8 cellular contexts compared by ENCODE assay signal in the genomic region with DNA sequence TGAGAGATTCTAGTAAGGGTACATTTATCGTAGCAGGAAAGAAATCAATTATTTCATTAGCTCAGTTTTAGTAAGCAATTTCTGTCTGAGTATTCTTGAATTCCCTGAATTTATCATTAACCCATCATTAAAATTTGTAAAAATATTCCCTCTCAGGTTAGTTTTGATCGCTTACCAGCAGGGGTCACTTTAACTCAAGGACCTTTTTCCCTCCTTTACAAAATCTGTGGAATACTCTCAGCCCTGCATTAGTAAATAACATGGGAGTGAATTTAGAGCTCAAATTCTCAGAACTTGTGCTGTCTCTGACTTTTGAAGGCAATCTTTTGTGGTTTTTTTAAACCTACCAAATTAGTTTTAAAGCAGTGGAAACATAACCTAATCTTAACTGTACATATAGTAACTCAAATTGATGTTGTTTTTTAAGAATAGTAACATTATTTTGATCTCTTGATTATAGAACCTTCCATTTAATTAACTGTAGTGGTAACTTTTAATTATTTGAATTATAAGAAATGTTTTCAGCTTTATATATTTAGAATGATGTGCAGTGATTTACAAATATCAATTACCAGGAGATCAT.
DNase-seq lines count a peak whose midpoint lies in the region; TF ChIP-seq lines count a peak whose summit lies in the region.

No MANE protein-coding gene starts in this region.

- H3K27me3 Mint-ChIP-seq in nephron progenitor cell (ENCODE audit: low read depth, poor library complexity) = no peaks in the 10 kb centered on the region
- H3K27me3 Mint-ChIP-seq in T-helper 2 cell treated with Interferon-gamma antibody and Interleukin-4, amounts not matched to agents 5 μg/mL and 100 μg/mL, for 36 hours (ENCODE audit: low read depth) = no peaks in the 10 kb centered on the region

- H3K4me3 ChIP-seq in choroid plexus epithelial cell (ENCODE audit: low read depth, low read length) = no peak overlapping the region

- H3K9me3 Mint-ChIP-seq in nephron progenitor cell = no peaks in the 10 kb centered on the region
- no peaks in the 10 kb centered on the region for H3K9me3 Mint-ChIP-seq in T-helper 2 cell treated with Interferon-gamma antibody and Interleukin-4, amounts not matched to agents 5 μg/mL and 100 μg/mL, for 36 hours

- TF ChIP-seq CTCF in choroid plexus epithelial cell (conservative IDR thresholded peaks at IDR 0.05; ENCODE audit: low read depth, low read length) (peak; percentile 70), nephron progenitor cell (IDR thresholded peaks at IDR 0.05) (peak; percentile 66)

- no peaks in the 10 kb centered on the region for H3K4me1 Mint-ChIP-seq in nephron progenitor cell
- no peaks in the 10 kb centered on the region for H3K4me1 Mint-ChIP-seq in T-helper 2 cell treated with Interferon-gamma antibody and Interleukin-4, amounts not matched to agents 5 μg/mL and 100 μg/mL, for 36 hours (ENCODE audit: low read depth)

- H3K4me3 Mint-ChIP-seq in nephron progenitor cell = no peak overlapping the region
- H3K4me3 Mint-ChIP-seq in T-helper 2 cell treated with Interferon-gamma antibody and Interleukin-4, amounts not matched to agents 5 μg/mL and 100 μg/mL, for 36 hours = no peak overlapping the region

- DNase-seq in DMS79 treated with DMSO at 0.1 percent for 48 hours (lab: John Stamatoyannopoulos, UW) = peak; percentile 4
- DNase-seq in DMS79 (lab: John Stamatoyannopoulos, UW) = no peak
- DNase-seq in NCI-H2171 treated with DMSO at 0.1 percent for 48 hours (lab: John Stamatoyannopoulos, UW) = peak; percentile 60
- DNase-seq in choroid plexus epithelial cell (ENCODE audit: low read depth) = peak; percentile 65
- DNase-seq in nephron progenitor cell = peak; percentile 6
- no peak for DNase-seq in cerebellar nuclear complex (lab: John Stamatoyannopoulos, UW)
- no peak for DNase-seq in T-helper 2 cell treated with Interferon-gamma antibody and Interleukin-4, amounts not matched to agents 5 μg/mL and 100 μg/mL, for 36 hours (ENCODE audit: low spot score)
- DNase-seq in T-helper 1 cell = no peak

- no peak overlapping the region for H3K27ac Mint-ChIP-seq in nephron progenitor cell
- no peak overlapping the region for H3K27ac Mint-ChIP-seq in T-helper 2 cell treated with Interferon-gamma antibody and Interleukin-4, amounts not matched to agents 5 μg/mL and 100 μg/mL, for 36 hours

- peaks cover 32% of the 10 kb centered on the region for H3K36me3 Mint-ChIP-seq in nephron progenitor cell (ENCODE audit: low read depth)
- H3K36me3 Mint-ChIP-seq in T-helper 2 cell treated with Interferon-gamma antibody and Interleukin-4, amounts not matched to agents 5 μg/mL and 100 μg/mL, for 36 hours (ENCODE audit: low read depth) = peaks cover 11% of the 10 kb centered on the region

Comparison
In these comparisons a context has a peak if more than half of its experiments do, and no peak if none do; other contexts are left out.
1. DNase-seq: peak in DMS79 treated with DMSO at 0.1 percent for 48 hours (single experiment), NCI-H2171 treated with DMSO at 0.1 percent for 48 hours (single experiment), choroid plexus epithelial cell (single experiment) and nephron progenitor cell (single experiment); none in DMS79 (single experiment), cerebellar nuclear complex (0 of 2), T-helper 2 cell treated with Interferon-gamma antibody and Interleukin-4, amounts not matched to agents 5 μg/mL and 100 μg/mL, for 36 hours (single experiment) and T-helper 1 cell (0 of 5).